In genomic region chr2:149191915-149192314, GRCh38 we compare ENCODE assay signal across 21 cellular contexts.
A peak's percentile ranks its signal among the peaks of the same experiment; 100 is the strongest.
DNase-seq lines count a peak whose midpoint lies in the region; FAIRE-seq and TF ChIP-seq lines count a peak whose summit lies in the region.
"Had no signal": no experiment of that assay in that cellular context is flagged by ENCODE, and none has a peak within 500 bp of the region (broad histone marks: within the 10 kb centered on the region; RNA-seq: fewer than 3 reads in every experiment).

No MANE protein-coding gene starts in this region.

- no peak overlapping the region for H2AFZ ChIP-seq in astrocyte (ENCODE audit: low read depth, low read length)

- WGBS in mesendoderm (ENCODE audit: extremely low coverage, insufficient coverage, low lambda C conversion rate): no CpG with 5 or more reads among the region's 5 CpGs

- H3K36me3 Mint-ChIP-seq in astrocyte (ENCODE audit: low read depth, unreplicated experiment) (no peaks in the 10 kb centered on the region), endothelial cell (ENCODE audit: low read depth, unreplicated experiment) (no peaks in the 10 kb centered on the region)
- H3K36me3 Mint-ChIP-seq: CD4-positive, CD25-positive, alpha-beta regulatory T cell; CD8-positive, alpha-beta T cell had no signal

- peaks cover 2% of the 10 kb centered on the region for H3K27me3 Mint-ChIP-seq in astrocyte (ENCODE audit: low read depth, unreplicated experiment)
- H3K27me3 Mint-ChIP-seq in endothelial cell (ENCODE audit: unreplicated experiment): peaks cover 3% of the 10 kb centered on the region
- H3K27me3 Mint-ChIP-seq: B cell had no signal

- H3K27ac ChIP-seq in astrocyte (ENCODE audit: low read depth, low read length) (no peak overlapping the region), mesendoderm (ENCODE audit: low read depth, low read length) (no peak overlapping the region)
- H3K27ac ChIP-seq: BLaER1, C4-2B had no signal

- no peaks in the 10 kb centered on the region for H3K79me1 ChIP-seq in mesendoderm (ENCODE audit: low read length)

- no peaks in the 10 kb centered on the region for H4K20me1 ChIP-seq in astrocyte (ENCODE audit: insufficient read depth, low read length)
- H4K20me1 ChIP-seq: BLaER1 had no signal

- H3K4me3 ChIP-seq in astrocyte (ENCODE audit: insufficient read depth, low read depth, low read length): no peak overlapping the region
- no peak overlapping the region for H3K4me3 ChIP-seq in epithelial cell of esophagus (ENCODE audit: low read length)
- H3K4me3 ChIP-seq in mesendoderm (ENCODE audit: low read length): no peak overlapping the region
- H3K4me3 ChIP-seq: BLaER1, GM12878, HAP-1 had no signal

- no peak overlapping the region for H3K4me3 Mint-ChIP-seq in astrocyte (ENCODE audit: unreplicated experiment)
- H3K4me3 Mint-ChIP-seq in endothelial cell (ENCODE audit: unreplicated experiment): no peak overlapping the region
- H3K4me3 Mint-ChIP-seq: B cell; CD4-positive, CD25-positive, alpha-beta regulatory T cell; CD8-positive, alpha-beta T cell; HFFc6 had no signal

- H3K23ac ChIP-seq in mesendoderm (ENCODE audit: low read length): no peak overlapping the region

- no peaks in the 10 kb centered on the region for H3K9me3 ChIP-seq in astrocyte (ENCODE audit: insufficient read depth, low read depth, low read length)
- H3K9me3 ChIP-seq: BLaER1, HAP-1 had no signal

- H2BK15ac ChIP-seq in mesendoderm (replicated peaks; ENCODE audit: low read depth): no peak overlapping the region

- peak; percentile 9 for FAIRE-seq in astrocyte (lab: Jason Lieb, UNC)
- FAIRE-seq: D721Med, GM12878, GM19239, H54 had no signal

- no peak overlapping the region for H2BK120ac ChIP-seq in mesendoderm (ENCODE audit: low read depth, low read length)

- H3K56ac ChIP-seq in mesendoderm (ENCODE audit: low read length): no peak overlapping the region

- no peak overlapping the region for H2BK5ac ChIP-seq in mesendoderm (ENCODE audit: low read length)

- H3K36me3 ChIP-seq in astrocyte (ENCODE audit: insufficient read depth, low read length) (no peaks in the 10 kb centered on the region), mesendoderm (ENCODE audit: control insufficient read depth, insufficient read depth, low read length) (no peaks in the 10 kb centered on the region)
- H3K36me3 ChIP-seq: BLaER1, HAP-1 had no signal

- no peak overlapping the region for H2AK5ac ChIP-seq in mesendoderm (ENCODE audit: low read length)

- H3K27ac Mint-ChIP-seq in astrocyte (ENCODE audit: unreplicated experiment): no peak overlapping the region
- no peak overlapping the region for H3K27ac Mint-ChIP-seq in endothelial cell (ENCODE audit: unreplicated experiment)
- H3K27ac Mint-ChIP-seq: B cell; CD4-positive, CD25-positive, alpha-beta regulatory T cell; CD8-positive, alpha-beta T cell; HFFc6 had no signal

- no peak overlapping the region for H3K4ac ChIP-seq in mesendoderm (ENCODE audit: low read depth, low read length)

- no peaks in the 10 kb centered on the region for H3K4me1 Mint-ChIP-seq in astrocyte (ENCODE audit: low read depth, unreplicated experiment)
- no peaks in the 10 kb centered on the region for H3K4me1 Mint-ChIP-seq in endothelial cell (ENCODE audit: unreplicated experiment)
- H3K4me1 Mint-ChIP-seq: CD4-positive, CD25-positive, alpha-beta regulatory T cell had no signal

- no peak for TF ChIP-seq CTCF in astrocyte (IDR thresholded peaks at IDR 0.05; ENCODE audit: insufficient read depth, low read depth, low read length)
- TF ChIP-seq CTCF in epithelial cell of esophagus (IDR thresholded peaks at IDR 0.05; ENCODE audit: insufficient read depth, low read depth, low read length, missing control alignments): no peak
- TF ChIP-seq CTCF in endothelial cell (IDR thresholded peaks at IDR 0.05; ENCODE audit: unreplicated experiment): no peak

- H3K18ac ChIP-seq in mesendoderm (ENCODE audit: low read length): peak overlapping the region; percentile 84

- H3K79me2 ChIP-seq in astrocyte (ENCODE audit: insufficient read depth, low read length) (no peaks in the 10 kb centered on the region), mesendoderm (ENCODE audit: control insufficient read depth, insufficient read depth, low read length) (no peaks in the 10 kb centered on the region)

- H3K27me3 ChIP-seq in astrocyte (ENCODE audit: insufficient read depth, low read length): no peaks in the 10 kb centered on the region
- H3K27me3 ChIP-seq in mesendoderm (ENCODE audit: insufficient read depth, low read length, poor library complexity): no peaks in the 10 kb centered on the region
- H3K27me3 ChIP-seq: BLaER1 had no signal

- no peak overlapping the region for H3K4me2 ChIP-seq in astrocyte (ENCODE audit: low read length)
- no peak overlapping the region for H3K4me2 ChIP-seq in mesendoderm (ENCODE audit: low read length)
- H3K4me2 ChIP-seq: BLaER1 had no signal

- no peaks in the 10 kb centered on the region for H3K9me3 Mint-ChIP-seq in astrocyte (ENCODE audit: unreplicated experiment)
- no peaks in the 10 kb centered on the region for H3K9me3 Mint-ChIP-seq in endothelial cell (ENCODE audit: unreplicated experiment)
- H3K9me3 Mint-ChIP-seq: CD8-positive, alpha-beta T cell; HFFc6 had no signal

- H3K4me1 ChIP-seq in astrocyte (ENCODE audit: insufficient read depth, low read length) (no peaks in the 10 kb centered on the region), mesendoderm (ENCODE audit: control insufficient read depth, low read depth, low read length) (peaks cover 2% of the 10 kb centered on the region)

- no peak overlapping the region for H4K5ac ChIP-seq in mesendoderm (ENCODE audit: low read length)

- DNase-seq in astrocyte (ENCODE audit: low read depth) (no peak), epithelial cell of esophagus (ENCODE audit: low read depth) (peak; percentile 78), mesendoderm (no peak), NCI-H1694 (lab: John Stamatoyannopoulos, UW) (no peak), endothelial cell (ENCODE audit: low spot score) (no peak), NCI-H187 treated with DMSO at 0.1 percent for 48 hours (lab: John Stamatoyannopoulos, UW) (no peak)
- DNase-seq: CD4-positive, CD25-positive, alpha-beta regulatory T cell; CD8-positive, alpha-beta T cell; DMS 273 treated with DMSO at 0.1 percent for 48 hours; DMS79; GDM1; GOT3; HFFc6 had no signal

- no peak overlapping the region for H3K9ac ChIP-seq in astrocyte (ENCODE audit: low read length)
- no peak overlapping the region for H3K9ac ChIP-seq in mesendoderm (ENCODE audit: low read length)
- H3K9ac ChIP-seq: BLaER1 had no signal

- H4K8ac ChIP-seq in mesendoderm (ENCODE audit: low read depth, low read length): no peak overlapping the region
